In the genomic region with DNA sequence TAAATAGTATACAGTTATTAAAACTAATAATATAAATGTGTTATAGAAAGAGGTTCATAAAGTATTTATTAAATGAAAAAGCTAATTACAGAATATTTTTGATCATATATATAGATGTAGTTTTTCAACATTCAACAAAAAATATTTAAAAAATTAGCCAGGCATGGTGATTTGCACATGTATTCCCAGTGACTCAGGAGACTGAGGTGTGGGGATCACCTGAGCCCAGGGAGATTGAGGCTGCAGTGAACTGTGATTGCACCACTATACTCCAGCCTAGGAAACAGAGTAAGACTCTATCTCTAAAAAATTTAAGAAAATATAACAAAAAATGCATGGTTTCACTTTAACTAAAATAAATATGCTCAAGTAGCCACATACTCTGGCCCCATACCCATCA, we compare ENCODE assay signal across 19 cellular contexts.
DNase-seq lines count a peak whose midpoint lies in the region; ATAC-seq, FAIRE-seq and TF ChIP-seq lines count a peak whose summit lies in the region.
"Had no signal": no experiment of that assay in that cellular context is flagged by ENCODE, and none has a peak within 500 bp of the region (broad histone marks: within the 10 kb centered on the region; RNA-seq: fewer than 3 reads in every experiment).

No MANE protein-coding gene starts in this region.

- TF ChIP-seq CTCF in glutamatergic neuron (IDR thresholded peaks at IDR 0.05; ENCODE audit: partially characterized antibody, unreplicated experiment): no peak

- H2AK5ac ChIP-seq in trophoblast cell (ENCODE audit: low read length): no peak overlapping the region

- no peak overlapping the region for H2AFZ ChIP-seq in trophoblast cell (ENCODE audit: insufficient read depth, low read length, poor library complexity)
- H2AFZ ChIP-seq: GM23338 had no signal

- H3K27me3 Mint-ChIP-seq in glutamatergic neuron (ENCODE audit: unreplicated experiment): peaks cover 3% of the 10 kb centered on the region
- H3K27me3 Mint-ChIP-seq: CD4-positive, alpha-beta memory T cell; IgD-negative memory B cell had no signal

- no peaks in the 10 kb centered on the region for H3K79me1 ChIP-seq in trophoblast cell (ENCODE audit: low read length)

- H2BK120ac ChIP-seq in trophoblast cell (ENCODE audit: insufficient read depth, low read length, poor library complexity): no peak overlapping the region

- no peaks in the 10 kb centered on the region for H3K36me3 Mint-ChIP-seq in glutamatergic neuron (ENCODE audit: unreplicated experiment)
- H3K36me3 Mint-ChIP-seq: CD14-positive monocyte; CD4-positive, alpha-beta memory T cell; IgD-negative memory B cell had no signal

- H3K27me3 ChIP-seq in trophoblast cell (ENCODE audit: insufficient read depth, low read length): no peaks in the 10 kb centered on the region
- H3K27me3 ChIP-seq: BLaER1 had no signal

- no peak overlapping the region for H3K4me3 ChIP-seq in trophoblast cell (ENCODE audit: low read depth, low read length)
- H3K4me3 ChIP-seq: BLaER1, GM12878, GM23338 had no signal

- H3K14ac ChIP-seq in trophoblast cell (ENCODE audit: low read length): no peak overlapping the region

- H3K9me3 ChIP-seq in trophoblast cell (ENCODE audit: insufficient read depth, low read depth, low read length): no peaks in the 10 kb centered on the region
- H3K9me3 ChIP-seq: BLaER1 had no signal

- H3K4me1 ChIP-seq in trophoblast cell (ENCODE audit: control insufficient read depth in 1 of 2, insufficient read depth in 2 of 2, low read length in 2 of 2): no peaks in the 10 kb centered on the region
- H3K4me1 ChIP-seq: BLaER1 had no signal

- no peak for ATAC-seq in SK-N-SH treated with all-trans-retinoic acid at 6 μM for 48 hours
- ATAC-seq: GM12878, GM23338, HCT116 had no signal

- FAIRE-seq in G401.6 (lab: Jason Lieb, UNC) (peak; percentile 77), endometrium (lab: Jason Lieb, UNC) (peak; percentile 88), GM19239 (lab: Jason Lieb, UNC) (no peak)
- FAIRE-seq: GM12878, HTR-8/SVneo had no signal

- no peak overlapping the region for H4K12ac ChIP-seq in trophoblast cell (ENCODE audit: low read depth, low read length)

- H3K4me1 Mint-ChIP-seq in glutamatergic neuron (ENCODE audit: low read depth, unreplicated experiment): peaks cover 3% of the 10 kb centered on the region
- H3K4me1 Mint-ChIP-seq: CD14-positive monocyte; CD4-positive, alpha-beta memory T cell; GM23338; IgD-negative memory B cell had no signal

- no peak overlapping the region for H3K9ac ChIP-seq in trophoblast cell (ENCODE audit: low read length)
- H3K9ac ChIP-seq: BLaER1 had no signal

- H3K23ac ChIP-seq in trophoblast cell (ENCODE audit: low read length): no peak overlapping the region

- H2BK12ac ChIP-seq in trophoblast cell (ENCODE audit: low read length): no peak overlapping the region

- no peak overlapping the region for H3K27ac ChIP-seq in trophoblast cell (ENCODE audit: low read depth, low read length)
- H3K27ac ChIP-seq: BLaER1 had no signal

- H3K36me3 ChIP-seq in trophoblast cell (ENCODE audit: control insufficient read depth in 1 of 2, insufficient read depth in 2 of 2, low read length in 2 of 2): no peaks in the 10 kb centered on the region
- H3K36me3 ChIP-seq: BLaER1 had no signal

- no peaks in the 10 kb centered on the region for H3K79me2 ChIP-seq in trophoblast cell (ENCODE audit: control insufficient read depth, insufficient read depth, low read length, poor library complexity)

- no peak overlapping the region for H3K4me3 Mint-ChIP-seq in glutamatergic neuron (ENCODE audit: unreplicated experiment)
- H3K4me3 Mint-ChIP-seq: CD14-positive monocyte; CD4-positive, alpha-beta memory T cell; GM23338; IgD-negative memory B cell had no signal

- H3K27ac Mint-ChIP-seq in glutamatergic neuron (ENCODE audit: unreplicated experiment): peak overlapping the region; percentile 83
- H3K27ac Mint-ChIP-seq: CD14-positive monocyte; CD4-positive, alpha-beta memory T cell; GM23338; HFFc6; IgD-negative memory B cell had no signal

- H3K4ac ChIP-seq in trophoblast cell (ENCODE audit: low read depth, low read length): no peak overlapping the region

- no peak overlapping the region for H4K8ac ChIP-seq in trophoblast cell (ENCODE audit: low read depth, low read length)

- no peak for DNase-seq in glutamatergic neuron
- peak; percentile 57 to 82 for DNase-seq in trophoblast cell
- DNase-seq in GM19239 (ENCODE audit: insufficient read length, low spot score): no peak
- no peak for DNase-seq in effector CD4-positive, alpha-beta T cell
- DNase-seq: 8988T; CD4-positive, alpha-beta memory T cell; DMS79 treated with DMSO at 0.1 percent for 48 hours; H7; HFFc6 had no signal

- H3K4me2 ChIP-seq in trophoblast cell (ENCODE audit: low read length): no peak overlapping the region
- H3K4me2 ChIP-seq: BLaER1, GM23338 had no signal

- H3K9me3 Mint-ChIP-seq in glutamatergic neuron (ENCODE audit: unreplicated experiment): peaks cover 3% of the 10 kb centered on the region
- H3K9me3 Mint-ChIP-seq: HFFc6 had no signal

- H4K91ac ChIP-seq in trophoblast cell (ENCODE audit: low read depth, low read length): no peak overlapping the region

- H2BK5ac ChIP-seq in trophoblast cell (ENCODE audit: low read depth, low read length, poor library complexity): no peak overlapping the region

- H3K18ac ChIP-seq in trophoblast cell (ENCODE audit: low read length): no peak overlapping the region

TF ChIP-seq in SK-N-SH treated with all-trans-retinoic acid at 6 μM for 48 hours, 23 proteins besides CTCF, POLR2A, EP300 and RAD21:
- TF ChIP-seq ISL1 (CRISPR knock-in tag; IDR thresholded peaks at IDR 0.05): no peak
- TF ChIP-seq ZNF70 (CRISPR knock-in tag; IDR thresholded peaks at IDR 0.05): no peak
- TF ChIP-seq, protein P1, sequence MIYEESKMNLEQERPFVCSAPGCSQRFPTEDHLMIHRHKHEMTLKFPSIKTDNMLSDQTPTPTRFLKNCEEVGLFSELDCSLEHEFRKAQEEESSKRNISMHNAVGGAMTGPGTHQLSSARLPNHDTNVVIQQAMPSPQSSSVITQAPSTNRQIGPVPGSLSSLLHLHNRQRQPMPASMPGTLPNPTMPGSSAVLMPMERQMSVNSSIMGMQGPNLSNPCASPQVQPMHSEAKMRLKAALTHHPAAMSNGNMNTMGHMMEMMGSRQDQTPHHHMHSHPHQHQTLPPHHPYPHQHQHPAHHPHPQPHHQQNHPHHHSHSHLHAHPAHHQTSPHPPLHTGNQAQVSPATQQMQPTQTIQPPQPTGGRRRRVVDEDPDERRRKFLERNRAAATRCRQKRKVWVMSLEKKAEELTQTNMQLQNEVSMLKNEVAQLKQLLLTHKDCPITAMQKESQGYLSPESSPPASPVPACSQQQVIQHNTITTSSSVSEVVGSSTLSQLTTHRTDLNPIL (CRISPR knock-in tag; IDR thresholded peaks at IDR 0.05; ENCODE audit: low read depth): no peak
- TF ChIP-seq CSDC2 (CRISPR knock-in tag; IDR thresholded peaks at IDR 0.05): no peak
- no peak for TF ChIP-seq ZNF565 (CRISPR knock-in tag; conservative IDR thresholded peaks at IDR 0.05; ENCODE audit: low read depth)
- TF ChIP-seq TCF4 (CRISPR knock-in tag; IDR thresholded peaks at IDR 0.05; ENCODE audit: borderline replicate concordance): no peak
- no peak for TF ChIP-seq PPARA (CRISPR knock-in tag; IDR thresholded peaks at IDR 0.05; ENCODE audit: borderline replicate concordance)
- no peak for TF ChIP-seq BACH2 (CRISPR knock-in tag; IDR thresholded peaks at IDR 0.05; ENCODE audit: borderline replicate concordance)
- no peak for TF ChIP-seq TOX (CRISPR knock-in tag; IDR thresholded peaks at IDR 0.05; ENCODE audit: borderline replicate concordance)
- no peak for TF ChIP-seq ZNF8 (CRISPR knock-in tag; IDR thresholded peaks at IDR 0.05)
- TF ChIP-seq, protein P2, sequence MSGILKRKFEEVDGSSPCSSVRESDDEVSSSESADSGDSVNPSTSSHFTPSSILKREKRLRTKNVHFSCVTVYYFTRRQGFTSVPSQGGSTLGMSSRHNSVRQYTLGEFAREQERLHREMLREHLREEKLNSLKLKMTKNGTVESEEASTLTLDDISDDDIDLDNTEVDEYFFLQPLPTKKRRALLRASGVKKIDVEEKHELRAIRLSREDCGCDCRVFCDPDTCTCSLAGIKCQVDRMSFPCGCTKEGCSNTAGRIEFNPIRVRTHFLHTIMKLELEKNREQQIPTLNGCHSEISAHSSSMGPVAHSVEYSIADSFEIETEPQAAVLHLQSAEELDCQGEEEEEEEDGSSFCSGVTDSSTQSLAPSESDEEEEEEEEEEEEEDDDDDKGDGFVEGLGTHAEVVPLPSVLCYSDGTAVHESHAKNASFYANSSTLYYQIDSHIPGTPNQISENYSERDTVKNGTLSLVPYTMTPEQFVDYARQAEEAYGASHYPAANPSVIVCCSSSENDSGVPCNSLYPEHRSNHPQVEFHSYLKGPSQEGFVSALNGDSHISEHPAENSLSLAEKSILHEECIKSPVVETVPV (CRISPR knock-in tag; IDR thresholded peaks at IDR 0.05): no peak
- no peak for TF ChIP-seq ZC3H10 (CRISPR knock-in tag; IDR thresholded peaks at IDR 0.05)
- TF ChIP-seq, protein P3, sequence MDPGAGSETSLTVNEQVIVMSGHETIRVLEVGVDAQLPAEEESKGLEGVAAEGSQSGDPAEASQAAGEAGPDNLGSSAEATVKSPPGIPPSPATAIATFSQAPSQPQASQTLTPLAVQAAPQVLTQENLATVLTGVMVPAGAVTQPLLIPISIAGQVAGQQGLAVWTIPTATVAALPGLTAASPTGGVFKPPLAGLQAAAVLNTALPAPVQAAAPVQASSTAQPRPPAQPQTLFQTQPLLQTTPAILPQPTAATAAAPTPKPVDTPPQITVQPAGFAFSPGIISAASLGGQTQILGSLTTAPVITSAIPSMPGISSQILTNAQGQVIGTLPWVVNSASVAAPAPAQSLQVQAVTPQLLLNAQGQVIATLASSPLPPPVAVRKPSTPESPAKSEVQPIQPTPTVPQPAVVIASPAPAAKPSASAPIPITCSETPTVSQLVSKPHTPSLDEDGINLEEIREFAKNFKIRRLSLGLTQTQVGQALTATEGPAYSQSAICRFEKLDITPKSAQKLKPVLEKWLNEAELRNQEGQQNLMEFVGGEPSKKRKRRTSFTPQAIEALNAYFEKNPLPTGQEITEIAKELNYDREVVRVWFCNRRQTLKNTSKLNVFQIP (CRISPR knock-in tag; IDR thresholded peaks at IDR 0.05; ENCODE audit: borderline replicate concordance, low read depth): no peak
TF ChIP-seq in SK-N-SH treated with all-trans-retinoic acid at 6 μM for 48 hours: peak in this region for 0.

Comparison
In these comparisons a context has a peak if more than half of its experiments do, and no peak if none do; other contexts are left out.
1. DNase-seq: peak in trophoblast cell (2 of 2); none in glutamatergic neuron (single experiment), GM19239 (single experiment) and effector CD4-positive, alpha-beta T cell (single experiment).